Comparison of ENCODE assay signal across 7 cellular contexts in the genomic region with DNA sequence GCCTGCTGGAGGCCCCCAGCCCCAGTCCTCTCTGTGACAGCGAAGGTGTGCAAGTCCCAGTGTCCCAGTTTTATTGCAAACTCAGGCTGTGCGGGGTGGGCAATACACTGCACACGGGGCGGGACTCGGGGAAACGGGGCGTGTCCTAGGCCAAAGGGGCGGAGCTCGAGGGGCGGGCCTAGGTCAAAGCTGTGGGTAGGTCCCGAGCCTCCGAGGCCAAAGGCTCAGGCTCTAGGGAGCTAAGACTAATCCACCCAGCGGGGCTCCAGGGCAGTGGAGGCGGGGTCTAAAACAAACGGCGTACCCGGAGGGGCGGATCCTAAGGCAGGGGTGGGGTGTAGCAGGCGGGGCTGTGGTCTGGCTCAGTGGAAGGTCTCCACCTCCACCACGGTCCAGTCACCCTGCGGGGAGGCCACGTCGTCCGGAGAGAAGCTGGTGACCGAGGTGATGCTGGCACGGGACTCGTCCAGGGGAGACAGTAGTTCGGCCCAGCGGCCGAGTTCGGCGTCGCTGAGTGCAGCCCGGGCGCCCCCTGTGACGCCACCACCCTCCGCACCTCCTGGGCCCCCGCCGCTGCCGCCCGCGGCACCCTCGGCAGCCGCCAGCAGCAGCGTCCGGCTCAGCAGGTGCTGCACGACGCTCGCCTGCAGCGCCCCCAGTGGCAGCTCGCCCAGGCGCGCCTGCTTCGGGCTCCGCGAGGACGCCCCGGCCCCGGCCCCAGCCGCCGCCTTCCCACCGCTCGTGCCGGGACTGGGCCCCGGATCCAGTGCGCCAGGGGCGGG. TPM values are rescaled to one million over a fixed set of nuclear protein-coding genes. Genes with fewer than 3 reads are reported as not detected.
DNase-seq lines count a peak whose midpoint lies in the region; ATAC-seq and TF ChIP-seq lines count a peak whose summit lies in the region.

No MANE protein-coding gene starts in this region.

- H4K20me1 ChIP-seq in PC-9 (ENCODE audit: insufficient read depth) = no peaks in the 10 kb centered on the region

- intact Hi-C loops in PC-9 (cut with micrococcal nuclease; ENCODE audit: unreplicated experiment) = loop anchor here (1.0 to 2.0 kb wide), 2 partner anchors 20 to 34 kb away; partner anchors contain the start of genes LRRC8E and MAP2K7

- H3K4me2 ChIP-seq in PC-9 = peak overlapping the region; percentile 85

- no peaks in the 10 kb centered on the region for H3K9me3 ChIP-seq in PC-9 (ENCODE audit: insufficient read depth, low read depth)
- H3K9me3 ChIP-seq in suprapubic skin = no peaks in the 10 kb centered on the region

- WGBS in suprapubic skin = 4% methylated on average over 4 of the region's 67 CpGs

- peaks cover 49% of the 10 kb centered on the region for H3F3A ChIP-seq in PC-9 (ENCODE audit: insufficient read depth, low read depth)

- H3K9me2 ChIP-seq in PC-9 (ENCODE audit: insufficient read depth) = no peaks in the 10 kb centered on the region

- CTCF ChIA-PET in PC-9 (lab: Charles Lee) = interaction anchor here (0.6 to 2.0 kb wide), 7 partner anchors 16 to 514 kb away, joined by 3 to 20 read pairs (median 3); partner anchors contain the start of genes MAP2K7, SNAPC2, TIMM44 and TRAPPC5

- BruUV-seq in PC-9 (replicated peaks; lab: Mats Ljungman, UMichigan) = no TSS peak

- TF ChIP-seq EP300 in suprapubic skin (IDR thresholded peaks at IDR 0.05) = no peak

- peaks cover 24% of the 10 kb centered on the region for H3K4me1 ChIP-seq in PC-9 (replicated peaks; ENCODE audit: insufficient read depth)
- H3K4me1 ChIP-seq in suprapubic skin = peaks cover 62% of the 10 kb centered on the region

- H3K27ac ChIP-seq in PC-9 (no peak overlapping the region), suprapubic skin (peak overlapping the region; percentile 77)

- H3K27me3 ChIP-seq in PC-9 (ENCODE audit: insufficient read depth, low read depth) (no peaks in the 10 kb centered on the region), suprapubic skin (peaks cover 26% of the 10 kb centered on the region)

- DNase-seq in PC-9 (peak; percentile 90 to 94), fibroblast of villous mesenchyme (ENCODE audit: low read depth) (peak; percentile 72), occipital lobe (lab: John Stamatoyannopoulos, UW) (peak; percentile 33), suprapubic skin (ENCODE audit: low spot score in 2 of 2) (peak in 1 of 2 donors; percentile 85)
- DNase-seq in activated T-helper 1 cell treated with anti-CD3 and anti-CD28 coated beads, Interleukin-2, amount 50 U/mL, for 16 hours (ENCODE audit: low read depth in 1 of 2, low spot score in 1 of 2) = peak; percentile 64 to 71

- TF ChIP-seq POLR2A in suprapubic skin (IDR thresholded peaks at IDR 0.05) = no peak

- no peaks in the 10 kb centered on the region for H3K79me2 ChIP-seq in PC-9 (ENCODE audit: low read depth)

- peak overlapping the region; percentile 75 for H2AFZ ChIP-seq in PC-9

- H3K4me3 ChIP-seq in PC-9 = peak overlapping the region; percentile 70
- H3K4me3 ChIP-seq in fibroblast of villous mesenchyme (ENCODE audit: low read depth, low read length) = peak overlapping the region; percentile 57
- peak overlapping the region; percentile 51 for H3K4me3 ChIP-seq in suprapubic skin

- POLR2A ChIA-PET in PC-9 (lab: Charles Lee; ENCODE audit: unreplicated experiment) = interaction anchor here (0.5 to 1.2 kb wide), 6 partner anchors 34 to 522 kb away, joined by 3 to 13 read pairs (median 4); partner anchors contain the start of genes MAP2K7, RAB11B and SNAPC2

- no peaks in the 10 kb centered on the region for H3K36me3 ChIP-seq in PC-9 (ENCODE audit: low read depth)
- no peaks in the 10 kb centered on the region for H3K36me3 ChIP-seq in suprapubic skin

- TF ChIP-seq CTCF in PC-9 (conservative IDR thresholded peaks at IDR 0.05) (peak; percentile 73), fibroblast of villous mesenchyme (IDR thresholded peaks at IDR 0.05; ENCODE audit: insufficient read depth, low read depth, low read length) (peak; percentile 47), suprapubic skin (IDR thresholded peaks at IDR 0.05) (peak; percentile 70 to 93)

- peak; percentile 54 for ATAC-seq in GM18858 (IDR thresholded peaks at IDR 0.05; ENCODE audit: unreplicated experiment)
- peak; percentile 55 for ATAC-seq in HG03025 (IDR thresholded peaks at IDR 0.05; ENCODE audit: low FRiP score, unreplicated experiment)

RNA-seq across cellular contexts. Expression of gene PRR36, which starts 5.3 kb away (rescaled TPM):
- total RNA-seq in PC-9 (2021) = 12.9 and 20.3 TPM in 2 replicates
- total RNA-seq in fibroblast of villous mesenchyme = under 0.01 TPM in 1 of 2 replicates, not detected in the other
- 4.1 TPM for total RNA-seq in occipital lobe
- total RNA-seq in suprapubic skin = 1 to 10 TPM in 1 of 4 donors, under 1 TPM in 3; 0.26 to 1.1 (median 0.74) TPM

RNA-seq across cellular contexts. Expression of gene LRRC8E, which starts 19.4 kb away (rescaled TPM):
- total RNA-seq in PC-9 (2021) (24.1 and 24.4 TPM in 2 replicates), fibroblast of villous mesenchyme (6.0 and 7.4 TPM in 2 replicates), occipital lobe (not detected), suprapubic skin (10 to 100 TPM; 15.2 to 41.6 (median 30.9) TPM)

RNA-seq across cellular contexts. Expression of gene MAP2K7, which starts 34.8 kb away (rescaled TPM):
- total RNA-seq in PC-9 (2021) (52.4 and 54.0 TPM in 2 replicates), fibroblast of villous mesenchyme (12.1 and 12.2 TPM in 2 replicates), occipital lobe (6.7 TPM), suprapubic skin (10 to 100 TPM; 25.1 to 52.4 (median 29.3) TPM)

RNA-seq across cellular contexts. Expression of gene EVI5L, which starts 38.8 kb away (rescaled TPM):
- total RNA-seq in PC-9 (2021) (13.1 and 19.2 TPM in 2 replicates), fibroblast of villous mesenchyme (24.8 and 25.5 TPM in 2 replicates), occipital lobe (44.5 TPM), suprapubic skin (10 to 100 TPM; 17.2 to 29.4 (median 25.6) TPM)

RNA-seq across cellular contexts. Expression of gene TGFBR3L, which starts 45.8 kb away (rescaled TPM):
- total RNA-seq in PC-9 (2021) = 2.0 and 2.3 TPM in 2 replicates
- 0.86 and 0.97 TPM in 2 replicates for total RNA-seq in fibroblast of villous mesenchyme
- total RNA-seq in occipital lobe = not detected
- total RNA-seq in suprapubic skin = not detected
